Comparison of ENCODE assay signal across 21 cellular contexts in the genomic region with DNA sequence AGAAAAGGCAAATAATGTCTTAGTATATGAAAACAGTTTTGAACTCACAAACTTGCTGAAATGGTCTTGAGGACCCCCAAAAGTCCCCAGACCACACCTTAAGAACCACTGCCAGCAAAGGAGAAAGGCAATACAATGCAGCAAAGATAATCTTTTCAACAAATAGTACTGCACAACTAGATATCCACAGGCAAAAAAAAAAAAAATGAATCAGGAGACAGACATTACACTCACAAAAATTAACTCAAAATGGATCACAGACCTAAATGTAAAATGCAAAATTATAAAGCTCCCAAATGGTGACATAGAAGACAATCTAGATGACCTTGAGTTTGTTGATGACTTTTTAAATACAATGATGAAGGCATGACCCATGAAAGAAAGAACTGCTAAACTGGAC. TPM values are rescaled to one million over a fixed set of nuclear protein-coding genes. Genes with fewer than 3 reads are reported as not detected.
A peak's percentile ranks its signal among the peaks of the same experiment; 100 is the strongest.
DNase-seq lines count a peak whose midpoint lies in the region; ATAC-seq and TF ChIP-seq lines count a peak whose summit lies in the region.
"Had no signal": no experiment of that assay in that cellular context is flagged by ENCODE, and none has a peak within 500 bp of the region (broad histone marks: within the 10 kb centered on the region; RNA-seq: fewer than 3 reads in every experiment).

No MANE protein-coding gene starts in this region.

- DNase-seq in T-helper 1 cell (no peak), GM23248 (no peak), thyroid gland (no peak), NCI-H774 (lab: John Stamatoyannopoulos, UW) (no peak)
- DNase-seq in naive thymus-derived CD8-positive, alpha-beta T cell: no peak
- DNase-seq: activated effector memory CD4-positive, alpha-beta T cell treated with anti-CD3 and anti-CD28 coated beads, Interleukin-2, amount 50 U/mL, for 16 hours; aorta; BE2C; GDM1; kidney; naive B cell; NCI-H2227 treated with DMSO at 0.1 percent for 48 hours; small intestine; stimulated activated CD8-positive, alpha-beta memory T cell treated with anti-CD3 and anti-CD28 coated beads, Interleukin-4, amount 100 ng/mL, for 48 hours had no signal

- no peak for TF ChIP-seq POLR2A in thyroid gland (IDR thresholded peaks at IDR 0.05)

- in situ Hi-C loops in GM23248 (cut with MboI): no loop called here

- H3K27me3 Mint-ChIP-seq in T-helper 1 cell treated with Interleukin-12 subunit alpha and Interleukin-12 subunit beta and Interleukin-4 antibody, amounts not matched to agents 30 μg/mL and 1 μg/mL, for 36 hours (ENCODE audit: low read depth): no peaks in the 10 kb centered on the region
- H3K27me3 Mint-ChIP-seq in activated naive CD8-positive, alpha-beta T cell: no peaks in the 10 kb centered on the region
- no peaks in the 10 kb centered on the region for H3K27me3 Mint-ChIP-seq in naive thymus-derived CD8-positive, alpha-beta T cell
- H3K27me3 Mint-ChIP-seq: naive B cell had no signal

- H3K27ac Mint-ChIP-seq in T-helper 1 cell treated with Interleukin-12 subunit alpha and Interleukin-12 subunit beta and Interleukin-4 antibody, amounts not matched to agents 30 μg/mL and 1 μg/mL, for 36 hours: peak overlapping the region; percentile 53
- peak overlapping the region; percentile 62 for H3K27ac Mint-ChIP-seq in activated naive CD8-positive, alpha-beta T cell
- peak overlapping the region in 9 of 10 donors; percentile 3 to 88 (median 67) for H3K27ac Mint-ChIP-seq in naive thymus-derived CD8-positive, alpha-beta T cell

- no peak for TF ChIP-seq CTCF in thyroid gland (IDR thresholded peaks at IDR 0.05)

- H3K9me3 Mint-ChIP-seq in T-helper 1 cell treated with Interleukin-12 subunit alpha and Interleukin-12 subunit beta and Interleukin-4 antibody, amounts not matched to agents 30 μg/mL and 1 μg/mL, for 36 hours: peaks cover 3% of the 10 kb centered on the region
- H3K9me3 Mint-ChIP-seq in activated naive CD8-positive, alpha-beta T cell (ENCODE audit: low read depth): no peaks in the 10 kb centered on the region
- H3K9me3 Mint-ChIP-seq in naive thymus-derived CD8-positive, alpha-beta T cell: no peaks in the 10 kb centered on the region

- H3F3A ChIP-seq in GM23248 (ENCODE audit: insufficient read depth): peaks cover 62% of the 10 kb centered on the region

- no peak for ATAC-seq in naive thymus-derived CD8-positive, alpha-beta T cell
- ATAC-seq in GM19452 (IDR thresholded peaks at IDR 0.05; ENCODE audit: unreplicated experiment): no peak

- peak overlapping the region; percentile 53 for H3K4me3 Mint-ChIP-seq in T-helper 1 cell treated with Interleukin-12 subunit alpha and Interleukin-12 subunit beta and Interleukin-4 antibody, amounts not matched to agents 30 μg/mL and 1 μg/mL, for 36 hours
- H3K4me3 Mint-ChIP-seq in activated naive CD8-positive, alpha-beta T cell: peak overlapping the region; percentile 78
- peak overlapping the region in 8 of 10 donors; percentile 32 to 83 (median 56) for H3K4me3 Mint-ChIP-seq in naive thymus-derived CD8-positive, alpha-beta T cell

- intact Hi-C loops in thyroid gland (cut with DNase I): no loop called here

- H2AFZ ChIP-seq in GM23248: no peak overlapping the region
- H2AFZ ChIP-seq: hepatocyte had no signal

- H3K4me3 ChIP-seq in GM23248 (no peak overlapping the region), thyroid gland (replicated peaks in 1 of 3) (no peak overlapping the region)
- H3K4me3 ChIP-seq: hepatocyte, prostate gland, tibial nerve had no signal

- H3K4me1 ChIP-seq in GM23248 (ENCODE audit: insufficient read depth): peaks cover 60% of the 10 kb centered on the region
- H3K4me1 ChIP-seq in thyroid gland: peaks cover 34 to 37% of the 10 kb centered on the region in 2 donors

- H3K36me3 ChIP-seq in GM23248 (ENCODE audit: low read depth) (no peaks in the 10 kb centered on the region; the same call in 1 of the 2 replicates), thyroid gland (no peaks in the 10 kb centered on the region)
- H3K36me3 ChIP-seq: BE2C, prostate gland had no signal

- H3K36me3 Mint-ChIP-seq in T-helper 1 cell treated with Interleukin-12 subunit alpha and Interleukin-12 subunit beta and Interleukin-4 antibody, amounts not matched to agents 30 μg/mL and 1 μg/mL, for 36 hours (ENCODE audit: low read depth): peaks cover 30% of the 10 kb centered on the region
- peaks cover 4% of the 10 kb centered on the region for H3K36me3 Mint-ChIP-seq in activated naive CD8-positive, alpha-beta T cell
- peaks cover 4 to 6% (median 5%) of the 10 kb centered on the region in 3 donors for H3K36me3 Mint-ChIP-seq in naive thymus-derived CD8-positive, alpha-beta T cell

- H3K27me3 ChIP-seq in GM23248 (replicated peaks; ENCODE audit: insufficient read depth) (no peaks in the 10 kb centered on the region), thyroid gland (no peaks in the 10 kb centered on the region)
- H3K27me3 ChIP-seq: BE2C, hepatocyte, tibial nerve had no signal

- H3K9me2 ChIP-seq in GM23248 (ENCODE audit: insufficient read depth): no peaks in the 10 kb centered on the region

- no peak overlapping the region for H3K9ac ChIP-seq in GM23248

- H3K4me2 ChIP-seq in GM23248 (ENCODE audit: unreplicated experiment): no peak overlapping the region
- H3K4me2 ChIP-seq: hepatocyte had no signal

- H3K4me1 Mint-ChIP-seq in T-helper 1 cell treated with Interleukin-12 subunit alpha and Interleukin-12 subunit beta and Interleukin-4 antibody, amounts not matched to agents 30 μg/mL and 1 μg/mL, for 36 hours (ENCODE audit: low read depth): peaks cover 65% of the 10 kb centered on the region
- peaks cover 86% of the 10 kb centered on the region for H3K4me1 Mint-ChIP-seq in activated naive CD8-positive, alpha-beta T cell (ENCODE audit: low read depth)
- peaks cover 36 to 93% (median 86%) of the 10 kb centered on the region in 4 donors for H3K4me1 Mint-ChIP-seq in naive thymus-derived CD8-positive, alpha-beta T cell

- H4K20me1 ChIP-seq in GM23248 (ENCODE audit: insufficient read depth): peaks cover 57% of the 10 kb centered on the region; the same call in 1 of the 2 replicates

- peaks cover 100% of the 10 kb centered on the region for H3K79me2 ChIP-seq in GM23248 (ENCODE audit: insufficient read depth)

- H3K9me3 ChIP-seq in GM23248 (ENCODE audit: low read depth) (no peaks in the 10 kb centered on the region), thyroid gland (no peaks in the 10 kb centered on the region)
- H3K9me3 ChIP-seq: BE2C, prostate gland, tibial nerve had no signal

- H3K27ac ChIP-seq in GM23248: 0 out of 2 replicates have a peak overlapping the region, but pooled peaks have one; percentile 6
- H3K27ac ChIP-seq in thyroid gland: no peak overlapping the region
- H3K27ac ChIP-seq: 22Rv1, hepatocyte, prostate gland had no signal

- POLR2A ChIA-PET in naive thymus-derived CD8-positive, alpha-beta T cell (lab: Charles Lee): no interaction called here

RNA-seq across cellular contexts. Expression of a gene that starts 8.3 kb away (rescaled TPM):
- 277 and 310 TPM in 2 replicates for total RNA-seq in GM23248 (2014; rRNA removed; shearing (Covaris generic))
- 69.7 and 73.2 TPM in 2 replicates for polyA plus RNA-seq in GM23248 (2016; fragmentation: Nextera tagmentation; extraction: Ambion mirVana)
- total RNA-seq in naive thymus-derived CD8-positive, alpha-beta T cell: 100 to 1,000 TPM; 104 to 112 TPM
- 10 to 100 TPM; 10.4 to 12.0 (median 11.8) TPM for polyA plus RNA-seq in naive thymus-derived CD8-positive, alpha-beta T cell
- 100 to 1,000 TPM; 198 to 320 (median 220) TPM for total RNA-seq in thyroid gland
